In the genomic region with DNA sequence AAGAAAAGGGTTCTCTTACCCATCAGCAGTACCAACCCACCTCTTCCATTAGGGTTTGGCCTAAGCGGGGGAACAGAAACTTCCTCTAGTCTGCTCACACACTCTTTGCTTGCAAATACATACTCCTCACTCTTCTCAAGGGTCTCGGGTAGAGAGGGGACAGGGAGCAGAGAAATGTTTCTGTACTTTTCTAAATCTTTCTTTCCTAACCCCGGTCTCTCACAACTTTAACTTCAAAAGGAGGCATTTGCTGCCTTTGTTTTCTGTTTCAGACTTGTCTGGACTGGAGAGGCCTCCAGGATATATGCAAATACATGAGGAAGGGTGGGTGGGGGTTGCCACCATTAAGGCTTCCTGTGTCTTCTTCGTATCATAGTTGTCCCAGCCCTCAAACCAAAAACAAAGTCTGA, we compare ENCODE assay signal across 10 cellular contexts. TPM values are rescaled to one million over a fixed set of nuclear protein-coding genes. Genes with fewer than 3 reads are reported as not detected.
A peak's percentile ranks its signal among the peaks of the same experiment; 100 is the strongest.
DNase-seq lines count a peak whose midpoint lies in the region; ATAC-seq lines count a peak whose summit lies in the region.
"Had no signal": no experiment of that assay in that cellular context is flagged by ENCODE, and none has a peak within 500 bp of the region (broad histone marks: within the 10 kb centered on the region; RNA-seq: fewer than 3 reads in every experiment).

No MANE protein-coding gene starts in this region.

- peak overlapping the region; percentile 70 for H3K27ac Mint-ChIP-seq in activated CD4-positive, alpha-beta memory T cell treated with anti-CD3 and anti-CD28 coated beads, Interleukin-2, amount 10 ng/mL, durations not matched to agents 7 days and 5 days
- H3K27ac Mint-ChIP-seq in natural killer cell treated with Interleukin-12 subunit alpha and Interleukin-12 subunit beta and Interleukin-15 and Interleukin-18, amount 100 ng/mL, for 72 hours = peak overlapping the region; percentile 62 to 86

- no peaks in the 10 kb centered on the region for H3K27me3 Mint-ChIP-seq in activated CD4-positive, alpha-beta memory T cell treated with anti-CD3 and anti-CD28 coated beads, Interleukin-2, amount 10 ng/mL, durations not matched to agents 7 days and 5 days
- no peaks in the 10 kb centered on the region for H3K27me3 Mint-ChIP-seq in natural killer cell treated with Interleukin-12 subunit alpha and Interleukin-12 subunit beta and Interleukin-15 and Interleukin-18, amount 100 ng/mL, for 72 hours

- H3K4me1 Mint-ChIP-seq in activated CD4-positive, alpha-beta memory T cell treated with anti-CD3 and anti-CD28 coated beads, Interleukin-2, amount 10 ng/mL, durations not matched to agents 7 days and 5 days = peaks cover 28% of the 10 kb centered on the region
- peaks cover 14 to 26% of the 10 kb centered on the region in 2 donors for H3K4me1 Mint-ChIP-seq in natural killer cell treated with Interleukin-12 subunit alpha and Interleukin-12 subunit beta and Interleukin-15 and Interleukin-18, amount 100 ng/mL, for 72 hours (ENCODE audit: low read depth in 2 of 2)

- no peaks in the 10 kb centered on the region for H3K36me3 Mint-ChIP-seq in activated CD4-positive, alpha-beta memory T cell treated with anti-CD3 and anti-CD28 coated beads, Interleukin-2, amount 10 ng/mL, durations not matched to agents 7 days and 5 days (ENCODE audit: low read depth)
- H3K36me3 Mint-ChIP-seq in natural killer cell treated with Interleukin-12 subunit alpha and Interleukin-12 subunit beta and Interleukin-15 and Interleukin-18, amount 100 ng/mL, for 72 hours = no peaks in the 10 kb centered on the region

- CTCF ChIA-PET in activated CD4-positive, alpha-beta memory T cell treated with anti-CD3 and anti-CD28 coated beads, Interleukin-2, amount 10 ng/mL, durations not matched to agents 7 days and 5 days (lab: Charles Lee) = no interaction called here

- no peaks in the 10 kb centered on the region for H3K9me3 Mint-ChIP-seq in activated CD4-positive, alpha-beta memory T cell treated with anti-CD3 and anti-CD28 coated beads, Interleukin-2, amount 10 ng/mL, durations not matched to agents 7 days and 5 days
- no peaks in the 10 kb centered on the region for H3K9me3 Mint-ChIP-seq in natural killer cell treated with Interleukin-12 subunit alpha and Interleukin-12 subunit beta and Interleukin-15 and Interleukin-18, amount 100 ng/mL, for 72 hours

- H3K4me3 Mint-ChIP-seq in activated CD4-positive, alpha-beta memory T cell treated with anti-CD3 and anti-CD28 coated beads, Interleukin-2, amount 10 ng/mL, durations not matched to agents 7 days and 5 days = no peak overlapping the region
- H3K4me3 Mint-ChIP-seq in natural killer cell treated with Interleukin-12 subunit alpha and Interleukin-12 subunit beta and Interleukin-15 and Interleukin-18, amount 100 ng/mL, for 72 hours = peak overlapping the region; percentile 52

- POLR2A ChIA-PET in activated CD4-positive, alpha-beta memory T cell treated with anti-CD3 and anti-CD28 coated beads, Interleukin-2, amount 10 ng/mL, durations not matched to agents 7 days and 5 days (lab: Charles Lee) = interaction anchor here (4.0 kb wide), 1 partner anchor 10 kb away, joined by 30 read pairs; a partner anchor contains a TSS

- DNase-seq in activated CD4-positive, alpha-beta memory T cell treated with anti-CD3 and anti-CD28 coated beads, Interleukin-2, amount 10 ng/mL, durations not matched to agents 7 days and 5 days = no peak
- no peak for DNase-seq in natural killer cell treated with Interleukin-12 subunit alpha and Interleukin-12 subunit beta and Interleukin-15 and Interleukin-18, amount 100 ng/mL, for 72 hours (ENCODE audit: low spot score)
- DNase-seq in mucosa of gallbladder (ENCODE audit: low spot score) (no peak), middle frontal gyrus (ENCODE audit: extremely low spot score, low spot score) (no peak), OCI-M2 (lab: John Stamatoyannopoulos, UW; ENCODE audit: unreplicated experiment) (no peak)
- DNase-seq: WERI-Rb-1 had no signal

- ATAC-seq in GM19035 (IDR thresholded peaks at IDR 0.05; ENCODE audit: unreplicated experiment) = peak; percentile 79
- ATAC-seq in HG02973 (IDR thresholded peaks at IDR 0.05; ENCODE audit: unreplicated experiment) = peak; percentile 60
- ATAC-seq in natural killer cell treated with Interleukin-12 subunit alpha and Interleukin-12 subunit beta and Interleukin-15 and Interleukin-18, amount 100 ng/mL, for 72 hours = peak; percentile 61 to 68
- ATAC-seq in GM21360 (IDR thresholded peaks at IDR 0.05; ENCODE audit: unreplicated experiment) = no peak

RNA-seq across cellular contexts. Expression of a gene that starts 10.5 kb away (rescaled TPM):
- total RNA-seq in activated CD4-positive, alpha-beta memory T cell treated with anti-CD3 and anti-CD28 coated beads, Interleukin-2, amount 10 ng/mL, durations not matched to agents 7 days and 5 days = 10 to 100 TPM; 22.7 to 23.2 TPM
- total RNA-seq in natural killer cell treated with Interleukin-12 subunit alpha and Interleukin-12 subunit beta and Interleukin-15 and Interleukin-18, amount 100 ng/mL, for 72 hours = 1 to 10 TPM; 7.2 to 7.7 TPM
- 1.9 TPM for total RNA-seq in mucosa of gallbladder
- total RNA-seq: LHCN-M2 had no signal

RNA-seq across cellular contexts. Expression of a gene that starts 41.0 kb away (rescaled TPM):
- 10 to 100 TPM; 18.4 to 19.5 TPM for total RNA-seq in activated CD4-positive, alpha-beta memory T cell treated with anti-CD3 and anti-CD28 coated beads, Interleukin-2, amount 10 ng/mL, durations not matched to agents 7 days and 5 days
- 10 to 100 TPM; 24.9 to 29.3 TPM for total RNA-seq in natural killer cell treated with Interleukin-12 subunit alpha and Interleukin-12 subunit beta and Interleukin-15 and Interleukin-18, amount 100 ng/mL, for 72 hours
- 35.1 TPM for total RNA-seq in mucosa of gallbladder

RNA-seq across cellular contexts. Expression of a gene that starts 41.0 kb away (rescaled TPM):
- total RNA-seq in activated CD4-positive, alpha-beta memory T cell treated with anti-CD3 and anti-CD28 coated beads, Interleukin-2, amount 10 ng/mL, durations not matched to agents 7 days and 5 days = 100 to 1,000 TPM in 1 of 2 experiments, 10 to 100 TPM in 1; 99.1 to 101 TPM
- 10 to 100 TPM; 84.1 to 91.8 TPM for total RNA-seq in natural killer cell treated with Interleukin-12 subunit alpha and Interleukin-12 subunit beta and Interleukin-15 and Interleukin-18, amount 100 ng/mL, for 72 hours
- 70.1 TPM for total RNA-seq in mucosa of gallbladder
